Comparison of ENCODE assay signal across 24 cellular contexts in genomic region chr12:70549340-70550179, GRCh38.
DNase-seq lines count a peak whose midpoint lies in the region; ATAC-seq, FAIRE-seq and TF ChIP-seq lines count a peak whose summit lies in the region.
"Had no signal": no experiment of that assay in that cellular context is flagged by ENCODE, and none has a peak within 500 bp of the region (broad histone marks: within the 10 kb centered on the region; RNA-seq: fewer than 3 reads in every experiment).

No MANE protein-coding gene starts in this region.

- peaks cover 23% of the 10 kb centered on the region for H3K36me3 ChIP-seq in left ventricle myocardium inferior
- H3K36me3 ChIP-seq: brain microvascular endothelial cell had no signal

- no peaks in the 10 kb centered on the region for H3K9me3 Mint-ChIP-seq in activated naive CD8-positive, alpha-beta T cell treated with anti-CD3 and anti-CD28 coated beads, Interleukin-2, amount 50 U/mL, for 24 hours
- H3K9me3 Mint-ChIP-seq: activated naive CD8-positive, alpha-beta T cell treated with anti-CD3 and anti-CD28 coated beads, Interleukin-2, amount 10 ng/mL, durations not matched to agents 7 days and 5 days; activated T-helper 17 cell treated with anti-CD3 and anti-CD28 coated beads, Interleukin-2, amount 50 U/mL, for 72 hours; nephron progenitor cell had no signal

- H3K27me3 Mint-ChIP-seq in activated naive CD8-positive, alpha-beta T cell treated with anti-CD3 and anti-CD28 coated beads, Interleukin-2, amount 50 U/mL, for 24 hours, result peaks cover 5% of the 10 kb centered on the region

- H3K27me3 ChIP-seq in left ventricle myocardium inferior (ENCODE audit: low read depth), result no peaks in the 10 kb centered on the region
- H3K27me3 ChIP-seq: brain microvascular endothelial cell had no signal

- H3K4me1 Mint-ChIP-seq in activated naive CD8-positive, alpha-beta T cell treated with anti-CD3 and anti-CD28 coated beads, Interleukin-2, amount 50 U/mL, for 24 hours, result no peaks in the 10 kb centered on the region
- H3K4me1 Mint-ChIP-seq: activated CD8-positive, alpha-beta memory T cell treated with anti-CD3 and anti-CD28 coated beads, Interleukin-2, amount 10 ng/mL, durations not matched to agents 7 days and 5 days; activated naive CD8-positive, alpha-beta T cell treated with anti-CD3 and anti-CD28 coated beads, Interleukin-2, amount 10 ng/mL, durations not matched to agents 7 days and 5 days; activated T-helper 17 cell treated with anti-CD3 and anti-CD28 coated beads, Interleukin-2, amount 50 U/mL, for 72 hours had no signal

- intact Hi-C loops in left ventricle myocardium inferior (cut with micrococcal nuclease) (no loop called here), left ventricle myocardium superior (cut with micrococcal nuclease) (no loop called here)

- no peak for FAIRE-seq in GM19239 (lab: Jason Lieb, UNC)
- FAIRE-seq: G401.6, H1 had no signal

- ATAC-seq in left ventricle myocardium superior (no peak), esophagus mucosa (no peak)
- no peak for ATAC-seq in activated naive CD8-positive, alpha-beta T cell treated with anti-CD3 and anti-CD28 coated beads, Interleukin-2, amount 50 U/mL, for 24 hours
- ATAC-seq: activated CD8-positive, alpha-beta memory T cell treated with anti-CD3 and anti-CD28 coated beads, Interleukin-2, amount 10 ng/mL, durations not matched to agents 7 days and 5 days; activated T-helper 17 cell treated with anti-CD3 and anti-CD28 coated beads, Interleukin-2, amount 50 U/mL, for 72 hours had no signal

- H3K27ac ChIP-seq in left ventricle myocardium inferior (replicated peaks) (peak overlapping the region; percentile 11), temporal lobe (ENCODE audit: low read depth, low read length) (peak overlapping the region; percentile 21)
- H3K27ac ChIP-seq: brain microvascular endothelial cell, C4-2B had no signal

- H3K9me3 ChIP-seq in left ventricle myocardium inferior (replicated peaks), result no peaks in the 10 kb centered on the region

- no peak for DNase-seq in left ventricle myocardium inferior
- no peak for DNase-seq in left ventricle myocardium superior
- peak; percentile 35 for DNase-seq in astrocyte of the spinal cord (ENCODE audit: low read depth, low spot score)
- peak; percentile 3 to 10 for DNase-seq in foreskin fibroblast
- no peak for DNase-seq in activated naive CD8-positive, alpha-beta T cell treated with anti-CD3 and anti-CD28 coated beads, Interleukin-2, amount 50 U/mL, for 24 hours
- no peak for DNase-seq in GM19239 (ENCODE audit: insufficient read length, low spot score)
- DNase-seq: ACHN; activated CD8-positive, alpha-beta memory T cell treated with anti-CD3 and anti-CD28 coated beads, Interleukin-2, amount 10 ng/mL, durations not matched to agents 7 days and 5 days; activated naive CD8-positive, alpha-beta T cell treated with anti-CD3 and anti-CD28 coated beads, Interleukin-2, amount 10 ng/mL, durations not matched to agents 7 days and 5 days; brain microvascular endothelial cell; cortex of kidney; DMS 273 treated with DMSO at 0.1 percent for 48 hours; KG1; NCI-H187 treated with DMSO at 0.1 percent for 48 hours; NCI-H226; nephron progenitor cell; posterior cingulate gyrus; stimulated activated naive CD4-positive, alpha-beta T cell had no signal

- in situ Hi-C loops in astrocyte of the spinal cord (cut with HindIII; ENCODE audit: low sequenced_read_pairs), result no loop called here

- H3K4me3 ChIP-seq in left ventricle myocardium inferior, result no peak overlapping the region
- H3K4me3 ChIP-seq in astrocyte of the spinal cord (ENCODE audit: low read depth, low read length), result no peak overlapping the region
- no peak overlapping the region for H3K4me3 ChIP-seq in foreskin fibroblast (ENCODE audit: low read depth in 1 of 2, low read length in 2 of 2)

- H3K27ac Mint-ChIP-seq in activated naive CD8-positive, alpha-beta T cell treated with anti-CD3 and anti-CD28 coated beads, Interleukin-2, amount 50 U/mL, for 24 hours, result no peak overlapping the region
- H3K27ac Mint-ChIP-seq: activated CD8-positive, alpha-beta memory T cell treated with anti-CD3 and anti-CD28 coated beads, Interleukin-2, amount 10 ng/mL, durations not matched to agents 7 days and 5 days; activated naive CD8-positive, alpha-beta T cell treated with anti-CD3 and anti-CD28 coated beads, Interleukin-2, amount 10 ng/mL, durations not matched to agents 7 days and 5 days; activated T-helper 17 cell treated with anti-CD3 and anti-CD28 coated beads, Interleukin-2, amount 50 U/mL, for 72 hours; nephron progenitor cell had no signal

- H3K4me1 ChIP-seq in left ventricle myocardium inferior, result peaks cover 40% of the 10 kb centered on the region

- no peaks in the 10 kb centered on the region for H3K36me3 Mint-ChIP-seq in activated naive CD8-positive, alpha-beta T cell treated with anti-CD3 and anti-CD28 coated beads, Interleukin-2, amount 50 U/mL, for 24 hours (ENCODE audit: low read depth)
- H3K36me3 Mint-ChIP-seq: activated CD8-positive, alpha-beta memory T cell treated with anti-CD3 and anti-CD28 coated beads, Interleukin-2, amount 10 ng/mL, durations not matched to agents 7 days and 5 days; activated naive CD8-positive, alpha-beta T cell treated with anti-CD3 and anti-CD28 coated beads, Interleukin-2, amount 10 ng/mL, durations not matched to agents 7 days and 5 days had no signal

- H3K4me3 Mint-ChIP-seq in activated naive CD8-positive, alpha-beta T cell treated with anti-CD3 and anti-CD28 coated beads, Interleukin-2, amount 50 U/mL, for 24 hours, result no peak overlapping the region
- H3K4me3 Mint-ChIP-seq: activated CD8-positive, alpha-beta memory T cell treated with anti-CD3 and anti-CD28 coated beads, Interleukin-2, amount 10 ng/mL, durations not matched to agents 7 days and 5 days; activated naive CD8-positive, alpha-beta T cell treated with anti-CD3 and anti-CD28 coated beads, Interleukin-2, amount 10 ng/mL, durations not matched to agents 7 days and 5 days; activated T-helper 17 cell treated with anti-CD3 and anti-CD28 coated beads, Interleukin-2, amount 50 U/mL, for 72 hours; nephron progenitor cell had no signal

- TF ChIP-seq CTCF in left ventricle myocardium inferior (IDR thresholded peaks at IDR 0.05; ENCODE audit: borderline replicate concordance) (no peak), astrocyte of the spinal cord (IDR thresholded peaks at IDR 0.05; ENCODE audit: low read depth, low read length) (no peak), foreskin fibroblast (IDR thresholded peaks at IDR 0.05; ENCODE audit: low read depth, low read length) (no peak)

Comparison
In these comparisons a context has a peak if more than half of its experiments do, and no peak if none do; other contexts are left out.
1. DNase-seq: peak in astrocyte of the spinal cord (single experiment) and foreskin fibroblast (2 of 2); none in left ventricle myocardium inferior (single experiment), left ventricle myocardium superior (single experiment), activated naive CD8-positive, alpha-beta T cell treated with anti-CD3 and anti-CD28 coated beads, Interleukin-2, amount 50 U/mL, for 24 hours (single experiment) and GM19239 (single experiment).